1 cellular context compared by ENCODE assay signal in the genomic region with DNA sequence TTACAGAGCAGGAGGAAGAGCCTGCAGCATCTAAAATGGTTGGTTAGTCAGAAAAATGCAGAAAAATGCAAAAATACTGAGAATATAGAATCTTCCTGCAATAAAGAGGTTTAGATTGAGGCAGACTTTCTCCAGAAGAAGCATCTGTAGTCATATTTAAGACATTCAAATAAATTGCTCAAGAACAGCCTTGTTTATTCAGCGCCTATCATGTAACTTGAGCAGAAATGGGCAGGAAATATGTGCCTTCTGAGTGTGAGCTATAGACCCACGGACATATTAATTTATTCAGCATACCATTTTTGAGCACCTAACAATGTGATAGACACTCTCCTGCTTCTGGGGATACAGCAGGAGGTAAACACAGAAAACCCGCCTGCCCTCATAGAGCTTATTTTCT.
TF ChIP-seq lines count a peak whose summit lies in the region.

No MANE protein-coding gene starts in this region.

TF ChIP-seq in IMR-90, 13 proteins besides CTCF, POLR2A, EP300 and RAD21:
- TF ChIP-seq NFE2L2 (IDR thresholded peaks at IDR 0.05; ENCODE audit: low read depth, low read length) (no peak), SMC3 (IDR thresholded peaks at IDR 0.05; ENCODE audit: low read depth, low read length) (no peak), RFX5 (IDR thresholded peaks at IDR 0.05; ENCODE audit: low read depth, low read length) (no peak), MAZ (IDR thresholded peaks at IDR 0.05; ENCODE audit: borderline replicate concordance, low read depth, low read length) (no peak), MXI1 (IDR thresholded peaks at IDR 0.05; ENCODE audit: borderline replicate concordance, low read depth, low read length) (no peak), RCOR1 (IDR thresholded peaks at IDR 0.05; ENCODE audit: insufficient replicate concordance, low read length) (no peak), BHLHE40 (IDR thresholded peaks at IDR 0.05; ENCODE audit: low read depth, low read length) (no peak), CHD1 (IDR thresholded peaks at IDR 0.05; ENCODE audit: low read depth, low read length) (no peak), FOS (IDR thresholded peaks at IDR 0.05; ENCODE audit: low read depth, low read length) (no peak), CEBPB (IDR thresholded peaks at IDR 0.05; ENCODE audit: low read depth, low read length) (no peak), MAFK (IDR thresholded peaks at IDR 0.05; ENCODE audit: low read depth, low read length) (no peak)
- TF ChIP-seq, protein P1, sequence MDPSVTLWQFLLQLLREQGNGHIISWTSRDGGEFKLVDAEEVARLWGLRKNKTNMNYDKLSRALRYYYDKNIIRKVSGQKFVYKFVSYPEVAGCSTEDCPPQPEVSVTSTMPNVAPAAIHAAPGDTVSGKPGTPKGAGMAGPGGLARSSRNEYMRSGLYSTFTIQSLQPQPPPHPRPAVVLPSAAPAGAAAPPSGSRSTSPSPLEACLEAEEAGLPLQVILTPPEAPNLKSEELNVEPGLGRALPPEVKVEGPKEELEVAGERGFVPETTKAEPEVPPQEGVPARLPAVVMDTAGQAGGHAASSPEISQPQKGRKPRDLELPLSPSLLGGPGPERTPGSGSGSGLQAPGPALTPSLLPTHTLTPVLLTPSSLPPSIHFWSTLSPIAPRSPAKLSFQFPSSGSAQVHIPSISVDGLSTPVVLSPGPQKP (IDR thresholded peaks at IDR 0.05; ENCODE audit: borderline replicate concordance, low read depth, low read length) = no peak
- TF ChIP-seq, protein P2, sequence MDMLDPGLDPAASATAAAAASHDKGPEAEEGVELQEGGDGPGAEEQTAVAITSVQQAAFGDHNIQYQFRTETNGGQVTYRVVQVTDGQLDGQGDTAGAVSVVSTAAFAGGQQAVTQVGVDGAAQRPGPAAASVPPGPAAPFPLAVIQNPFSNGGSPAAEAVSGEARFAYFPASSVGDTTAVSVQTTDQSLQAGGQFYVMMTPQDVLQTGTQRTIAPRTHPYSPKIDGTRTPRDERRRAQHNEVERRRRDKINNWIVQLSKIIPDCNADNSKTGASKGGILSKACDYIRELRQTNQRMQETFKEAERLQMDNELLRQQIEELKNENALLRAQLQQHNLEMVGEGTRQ (IDR thresholded peaks at IDR 0.05; ENCODE audit: low read depth, low read length) = no peak
TF ChIP-seq in IMR-90: peak in this region for 0.
